31 cellular contexts compared by ENCODE assay signal in the genomic region with DNA sequence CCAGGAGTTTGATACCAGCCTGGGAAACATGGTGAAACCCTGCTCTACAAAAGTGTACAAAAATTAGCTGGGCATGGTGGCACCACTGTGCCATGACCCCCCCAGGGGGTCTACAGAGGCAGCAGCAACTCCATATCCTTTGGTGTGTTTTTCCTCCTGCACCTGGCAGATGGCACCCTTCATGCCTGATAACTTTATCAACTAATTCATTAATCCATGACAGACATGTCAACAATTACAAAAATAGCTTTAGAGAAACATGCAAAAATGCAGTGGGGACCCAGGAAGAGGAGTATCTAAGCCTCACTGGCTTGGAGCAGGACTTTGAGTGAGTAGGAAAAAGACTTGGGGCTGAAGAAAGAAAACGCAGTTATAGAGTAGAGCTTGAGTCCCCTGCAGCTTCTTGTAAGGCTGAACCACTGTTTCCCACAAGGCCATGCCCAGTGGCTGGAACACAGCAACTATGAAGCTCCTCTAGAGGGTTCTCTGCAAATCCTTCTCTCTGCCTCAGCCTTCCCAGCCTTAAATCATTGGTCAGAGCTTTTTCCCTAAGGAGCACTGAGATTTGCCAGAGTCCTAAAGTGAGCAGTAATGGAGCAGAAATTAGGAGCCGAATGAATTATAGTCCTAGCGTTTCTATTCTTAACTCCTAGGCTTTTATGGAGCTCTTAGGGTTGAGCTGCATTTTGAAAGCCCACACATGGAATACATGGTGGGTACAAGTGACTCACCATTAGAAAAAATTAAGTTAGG. TPM values are rescaled to one million over a fixed set of nuclear protein-coding genes. Genes with fewer than 3 reads are reported as not detected.
DNase-seq lines count a peak whose midpoint lies in the region; ATAC-seq and TF ChIP-seq lines count a peak whose summit lies in the region.
"Had no signal": no experiment of that assay in that cellular context is flagged by ENCODE, and none has a peak within 500 bp of the region (broad histone marks: within the 10 kb centered on the region; RNA-seq: fewer than 3 reads in every experiment).

No MANE protein-coding gene starts in this region.

- H3K9me3 Mint-ChIP-seq in stimulated activated memory B cell treated with anti-CD40 and anti-IgM and Interleukin-4, amounts not matched to agents 10 μg/mL and 1 μg/mL and 100 μg/mL, for 72 hours, result no peaks in the 10 kb centered on the region
- H3K9me3 Mint-ChIP-seq: activated CD4-positive, alpha-beta memory T cell treated with anti-CD3 and anti-CD28 coated beads, Interleukin-2, amount 10 ng/mL, durations not matched to agents 7 days and 5 days; activated T-helper 1 cell treated with anti-CD3 and anti-CD28 coated beads, Interleukin-12 subunit alpha, Interleukin-12 subunit beta, Interleukin-2, Interleukin-4 antibody, amounts not matched to agents 30 ng/mL and 10 ng/mL and 1 ng/mL, durations not matched to agents 14 hours and 24 hours and 36 hours; immature natural killer cell; natural killer cell had no signal

- H3K36me3 ChIP-seq in ascending aorta, result no peaks in the 10 kb centered on the region
- no peaks in the 10 kb centered on the region for H3K36me3 ChIP-seq in rectal smooth muscle tissue (ENCODE audit: control insufficient read depth, insufficient read depth, low read length)

- intact Hi-C loops in ascending aorta (cut with DNase I), result no loop called here

- H3K4me3 ChIP-seq in AG10803 (ENCODE audit: low read length) (no peak overlapping the region), ascending aorta (no peak overlapping the region), rectal smooth muscle tissue (ENCODE audit: low read length) (no peak overlapping the region)
- H3K4me3 ChIP-seq: body of pancreas, mucosa of descending colon, skin epidermis, testis had no signal

- no peaks in the 10 kb centered on the region for H3K27me3 Mint-ChIP-seq in stimulated activated memory B cell treated with anti-CD40 and anti-IgM and Interleukin-4, amounts not matched to agents 10 μg/mL and 1 μg/mL and 100 μg/mL, for 72 hours
- H3K27me3 Mint-ChIP-seq: CD4-positive, alpha-beta memory T cell had no signal

- DNase-seq in AG10803 (ENCODE audit: low read depth) (peak; percentile 61), NCI-H1694 (lab: John Stamatoyannopoulos, UW) (peak; percentile 74), ascending aorta (ENCODE audit: low spot score in 2 of 2) (no peak), NCI-H146 treated with DMSO at 0.1 percent for 48 hours (lab: John Stamatoyannopoulos, UW; ENCODE audit: unreplicated experiment) (no peak)
- DNase-seq: activated CD4-positive, alpha-beta memory T cell treated with anti-CD3 and anti-CD28 coated beads, Interleukin-2, amount 10 ng/mL, durations not matched to agents 7 days and 5 days; activated CD4-positive, CD25-positive, alpha-beta regulatory T cell treated with anti-CD3 and anti-CD28 coated beads, Interleukin-2, amount 50 U/mL, for 72 hours; activated CD8-positive, alpha-beta memory T cell treated with anti-CD3 and anti-CD28 coated beads, Interleukin-2, amount 50 U/mL, for 4 hours; activated naive CD4-positive, alpha-beta T cell treated with Interleukin-2 at 50 U/mL for 16 hours; body of pancreas; CD4-positive, alpha-beta memory T cell; H7; immature natural killer cell; left cardiac atrium; mucosa of descending colon; natural killer cell; NCI-H1417; NCI-H2107; NCI-H446; stimulated activated naive CD4-positive, alpha-beta T cell; testis had no signal

- no peak overlapping the region for H3K9ac ChIP-seq in rectal smooth muscle tissue (ENCODE audit: low read length)

- H3K4me1 ChIP-seq in ascending aorta (peaks cover 11 to 48% of the 10 kb centered on the region in 2 donors), rectal smooth muscle tissue (ENCODE audit: control insufficient read depth, insufficient read depth, low read length) (peaks cover 15% of the 10 kb centered on the region)
- H3K4me1 ChIP-seq: body of pancreas had no signal

- no peak overlapping the region for H3K27ac Mint-ChIP-seq in stimulated activated memory B cell treated with anti-CD40 and anti-IgM and Interleukin-4, amounts not matched to agents 10 μg/mL and 1 μg/mL and 100 μg/mL, for 72 hours
- H3K27ac Mint-ChIP-seq: activated CD4-positive, alpha-beta memory T cell treated with anti-CD3 and anti-CD28 coated beads, Interleukin-2, amount 10 ng/mL, durations not matched to agents 7 days and 5 days; activated T-helper 1 cell treated with anti-CD3 and anti-CD28 coated beads, Interleukin-12 subunit alpha, Interleukin-12 subunit beta, Interleukin-2, Interleukin-4 antibody, amounts not matched to agents 30 ng/mL and 10 ng/mL and 1 ng/mL, durations not matched to agents 14 hours and 24 hours and 36 hours; natural killer cell had no signal

- ATAC-seq in HG03095 (IDR thresholded peaks at IDR 0.05; ENCODE audit: unreplicated experiment) (no peak), GM19467 (IDR thresholded peaks at IDR 0.05; ENCODE audit: unreplicated experiment) (no peak)
- no peak for ATAC-seq in stimulated activated memory B cell treated with anti-CD40 and anti-IgM and Interleukin-4, amounts not matched to agents 10 μg/mL and 1 μg/mL and 100 μg/mL, for 72 hours
- ATAC-seq: body of pancreas, left cardiac atrium, mucosa of descending colon, natural killer cell had no signal

- no peaks in the 10 kb centered on the region for H3K36me3 Mint-ChIP-seq in stimulated activated memory B cell treated with anti-CD40 and anti-IgM and Interleukin-4, amounts not matched to agents 10 μg/mL and 1 μg/mL and 100 μg/mL, for 72 hours
- H3K36me3 Mint-ChIP-seq: CD4-positive, alpha-beta memory T cell; immature natural killer cell; natural killer cell had no signal

- TF ChIP-seq CTCF in AG10803 (conservative IDR thresholded peaks at IDR 0.05; ENCODE audit: low read length), result no peak
- TF ChIP-seq CTCF in ascending aorta (IDR thresholded peaks at IDR 0.05), result no peak

- no peaks in the 10 kb centered on the region for H3K27me3 ChIP-seq in ascending aorta
- H3K27me3 ChIP-seq in rectal smooth muscle tissue (ENCODE audit: control insufficient read depth, insufficient read depth, low read length), result no peaks in the 10 kb centered on the region
- H3K27me3 ChIP-seq: body of pancreas, testis had no signal

- peaks cover 1% of the 10 kb centered on the region for H3K4me1 Mint-ChIP-seq in stimulated activated memory B cell treated with anti-CD40 and anti-IgM and Interleukin-4, amounts not matched to agents 10 μg/mL and 1 μg/mL and 100 μg/mL, for 72 hours
- H3K4me1 Mint-ChIP-seq: activated CD4-positive, alpha-beta memory T cell treated with anti-CD3 and anti-CD28 coated beads, Interleukin-2, amount 10 ng/mL, durations not matched to agents 7 days and 5 days; CD4-positive, alpha-beta memory T cell; immature natural killer cell had no signal

- peak overlapping the region; percentile 58 to 66 for H3K27ac ChIP-seq in ascending aorta
- H3K27ac ChIP-seq in rectal smooth muscle tissue (ENCODE audit: low read depth, low read length), result peak overlapping the region; percentile 48
- H3K27ac ChIP-seq: body of pancreas, testis had no signal

- H3K9me3 ChIP-seq in ascending aorta, result no peaks in the 10 kb centered on the region
- H3K9me3 ChIP-seq: body of pancreas, mucosa of descending colon, testis had no signal

- H3K4me3 Mint-ChIP-seq in stimulated activated memory B cell treated with anti-CD40 and anti-IgM and Interleukin-4, amounts not matched to agents 10 μg/mL and 1 μg/mL and 100 μg/mL, for 72 hours, result no peak overlapping the region
- H3K4me3 Mint-ChIP-seq: activated CD4-positive, alpha-beta memory T cell treated with anti-CD3 and anti-CD28 coated beads, Interleukin-2, amount 10 ng/mL, durations not matched to agents 7 days and 5 days; activated T-helper 1 cell treated with anti-CD3 and anti-CD28 coated beads, Interleukin-12 subunit alpha, Interleukin-12 subunit beta, Interleukin-2, Interleukin-4 antibody, amounts not matched to agents 30 ng/mL and 10 ng/mL and 1 ng/mL, durations not matched to agents 14 hours and 24 hours and 36 hours; CD4-positive, alpha-beta memory T cell; immature natural killer cell; natural killer cell had no signal

RNA-seq across cellular contexts. Expression of a gene that starts 25.5 kb away (rescaled TPM):
- 100 TPM for total RNA-seq in ascending aorta

RNA-seq across cellular contexts. Expression of a gene that starts 47.3 kb away (rescaled TPM):
- not detected for total RNA-seq in ascending aorta
- total RNA-seq: activated CD4-positive, alpha-beta memory T cell treated with anti-CD3 and anti-CD28 coated beads, Interleukin-2, amount 10 ng/mL, durations not matched to agents 7 days and 5 days; activated T-helper 1 cell treated with anti-CD3 and anti-CD28 coated beads, Interleukin-12 subunit alpha, Interleukin-12 subunit beta, Interleukin-2, Interleukin-4 antibody, amounts not matched to agents 30 ng/mL and 10 ng/mL and 1 ng/mL, durations not matched to agents 14 hours and 24 hours and 36 hours; body of pancreas; CD4-positive, alpha-beta memory T cell; cerebellum; Daoy; H7; left cardiac atrium; lung microvascular endothelial cell; natural killer cell; omental fat pad; T-helper 2 cell treated with Interferon-gamma antibody and Interleukin-4, amounts not matched to agents 100 ng/mL and 5 ng/mL, for 36 hours; testis had no signal

Comparison
In these comparisons a context has a peak if more than half of its experiments do, and no peak if none do; other contexts are left out.
1. DNase-seq: peak in AG10803 (single experiment) and NCI-H1694 (single experiment); none in ascending aorta (0 of 2) and NCI-H146 treated with DMSO at 0.1 percent for 48 hours (single experiment).